8 cellular contexts compared by ENCODE assay signal in the genomic region with DNA sequence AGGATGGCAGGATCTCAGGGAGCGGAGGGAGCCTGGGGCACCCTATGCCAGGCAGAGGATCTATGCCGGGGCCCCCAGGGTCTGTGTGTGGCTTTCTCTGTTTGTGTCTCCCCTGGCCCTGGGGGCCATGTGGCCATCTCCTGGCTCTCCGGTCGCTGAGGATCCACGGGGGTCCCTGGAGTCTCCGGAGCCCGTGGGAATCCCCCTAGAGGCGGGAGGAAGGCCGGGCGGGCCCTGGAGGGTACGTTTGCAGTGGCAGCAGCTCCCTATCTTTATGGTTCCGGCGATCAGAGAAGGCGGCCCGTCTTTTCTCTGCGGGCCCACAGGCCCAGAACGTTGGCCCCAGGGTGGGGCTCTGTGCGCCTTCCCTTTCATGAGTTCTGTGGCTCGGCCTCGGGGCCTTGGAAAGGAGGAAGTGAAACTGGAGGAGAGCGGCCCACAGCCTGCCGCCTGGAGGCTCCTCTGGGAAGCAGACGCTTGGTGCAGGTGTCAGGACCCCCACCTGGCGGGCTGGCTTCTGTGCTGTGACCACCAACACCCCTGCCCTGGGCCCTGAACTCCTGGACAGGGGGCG.
A peak's percentile ranks its signal among the peaks of the same experiment; 100 is the strongest.
DNase-seq lines count a peak whose midpoint lies in the region; ATAC-seq, FAIRE-seq and TF ChIP-seq lines count a peak whose summit lies in the region.
"Had no signal": no experiment of that assay in that cellular context is flagged by ENCODE, and none has a peak within 500 bp of the region (broad histone marks: within the 10 kb centered on the region; RNA-seq: fewer than 3 reads in every experiment).

No MANE protein-coding gene starts in this region.

- H3K4me3 ChIP-seq in WERI-Rb-1 (ENCODE audit: low read depth, low read length): no peak overlapping the region
- H3K4me3 ChIP-seq in kidney (ENCODE audit: low read length in 2 of 2): no peak overlapping the region

- H3K9ac ChIP-seq in kidney (ENCODE audit: low read length in 2 of 2): peak overlapping the region; percentile 12 to 19

- no peaks in the 10 kb centered on the region for H3K27me3 ChIP-seq in WERI-Rb-1 (ENCODE audit: insufficient read depth, low read depth, severe bottlenecking)

- H3K9me3 ChIP-seq in WERI-Rb-1 (ENCODE audit: severe bottlenecking) (no peaks in the 10 kb centered on the region), kidney (ENCODE audit: control insufficient read depth in 1 of 2, low read length in 2 of 2) (no peaks in the 10 kb centered on the region)

- H3K27ac ChIP-seq in WERI-Rb-1 (no peak overlapping the region), kidney (ENCODE audit: low read depth in 2 of 2, low read length in 2 of 2) (peak overlapping the region; percentile 10 to 32)
- H3K27ac ChIP-seq: epithelial cell of prostate had no signal

- ATAC-seq in GM18861 (IDR thresholded peaks at IDR 0.05; ENCODE audit: unreplicated experiment) (peak; percentile 49), HG02943 (IDR thresholded peaks at IDR 0.05; ENCODE audit: low read depth, unreplicated experiment) (peak; percentile 63)

- DNase-seq in WERI-Rb-1 (peak; percentile 6), kidney (peak; percentile 86), NCI-H2171 (lab: John Stamatoyannopoulos, UW) (no peak), epidermal melanocyte (ENCODE audit: insufficient read length, low spot score) (no peak)
- no peak for DNase-seq in stimulated activated CD4-positive, alpha-beta T cell treated with anti-CD3 and anti-CD28 coated beads, Interleukin-4, amount 100 ng/mL, for 4 hours

- FAIRE-seq in kidney (lab: Jason Lieb, UNC): no peak

- H3K4me1 ChIP-seq in kidney (ENCODE audit: control insufficient read depth in 1 of 2, insufficient read depth in 1 of 2, low read depth in 1 of 2, low read length in 2 of 2): peaks cover 0 to 17% of the 10 kb centered on the region in 2 donors

- intact Hi-C loops in kidney (cut with DNase I): no loop called here

- TF ChIP-seq CTCF in WERI-Rb-1 (IDR thresholded peaks at IDR 0.05; ENCODE audit: low read depth, low read length) (no peak), kidney (IDR thresholded peaks at IDR 0.05; ENCODE audit: borderline replicate concordance, extremely low read depth, insufficient read depth) (no peak)

- H3K36me3 ChIP-seq in WERI-Rb-1: no peaks in the 10 kb centered on the region
- no peaks in the 10 kb centered on the region for H3K36me3 ChIP-seq in kidney (ENCODE audit: control insufficient read depth in 1 of 2, insufficient read depth in 2 of 2, low read length in 2 of 2)

Comparison
In these comparisons a context has a peak if more than half of its experiments do, and no peak if none do; other contexts are left out.
1. DNase-seq: peak in WERI-Rb-1 (single experiment) and kidney (single experiment); none in NCI-H2171 (single experiment), epidermal melanocyte (single experiment) and stimulated activated CD4-positive, alpha-beta T cell treated with anti-CD3 and anti-CD28 coated beads, Interleukin-4, amount 100 ng/mL, for 4 hours (0 of 2).